In genomic region chr1:240928265-240928664, GRCh38 we compare ENCODE assay signal across 20 cellular contexts.
"Had no signal": no experiment of that assay in that cellular context is flagged by ENCODE, and none has a peak within 500 bp of the region (broad histone marks: within the 10 kb centered on the region; RNA-seq: fewer than 3 reads in every experiment).

No MANE protein-coding gene starts in this region.

- DNase-seq: IMR-90, Kasumi-1, KG1, MM.1S, NCI-H1092 treated with DMSO at 0.1 percent for 48 hours, NCI-H1436, NCI-H187, NCI-H2029, NCI-H2081 treated with DMSO at 0.1 percent for 48 hours, NCI-H2171, NCI-H226, NCI-H446, NCI-H510A, NCI-H524 treated with DMSO at 0.1 percent for 48 hours, NCI-H69, NCI-H774, SHP77, SK-N-SH, SW 1271 had no signal

- H3K27ac ChIP-seq: RWPE1 had no signal

- H3K9ac ChIP-seq: SK-N-SH had no signal

- H3K9me3 ChIP-seq: SK-N-SH had no signal
